ENCODE assay signal across 37 cellular contexts in genomic region chr7:103389263-103389662, GRCh38. TPM values are rescaled to one million over a fixed set of nuclear protein-coding genes. Genes with fewer than 3 reads are reported as not detected.
"Had no signal": no experiment of that assay in that cellular context is flagged by ENCODE, and none has a peak within 500 bp of the region (broad histone marks: within the 10 kb centered on the region; RNA-seq: fewer than 3 reads in every experiment).

No MANE protein-coding gene starts in this region.

- H3K4me1 ChIP-seq: adrenal gland, body of pancreas, breast epithelium had no signal

- H3K27me3 ChIP-seq: adrenal gland, body of pancreas, brain microvascular endothelial cell, breast epithelium had no signal

- DNase-seq: activated B cell treated with CpG ODN at 0.5 μM for 24 hours; activated CD4-positive, alpha-beta memory T cell treated with anti-CD3 and anti-CD28 coated beads for 36 hours; activated CD4-positive, alpha-beta T cell treated with anti-CD3 and anti-CD28 coated beads for 4 hours; activated CD4-positive, alpha-beta T cell treated with anti-CD3 and anti-CD28 coated beads, Interleukin-2, amount 10 ng/mL, durations not matched to agents 24 days and 14 days; activated CD4-positive, alpha-beta T cell treated with anti-CD3 and anti-CD28 coated beads, Interleukin-2, amount 50 U/mL, for 1 hour; activated CD4-positive, alpha-beta T cell treated with anti-CD3 and anti-CD28 coated beads, Interleukin-2, amount 50 U/mL, for 4 hours; activated CD4-positive, CD25-positive, alpha-beta regulatory T cell treated with anti-CD3 and anti-CD28 coated beads, Interleukin-2, amount 50 U/mL, for 72 hours; activated CD8-positive, alpha-beta memory T cell treated with anti-CD3 and anti-CD28 coated beads, Interleukin-2, amount 50 U/mL, for 4 hours; activated CD8-positive, alpha-beta T cell treated with anti-CD3 and anti-CD28 coated beads for 36 hours; activated effector memory CD4-positive, alpha-beta T cell treated with anti-CD3 and anti-CD28 coated beads, Interleukin-2, amount 50 U/mL, for 16 hours; activated gamma-delta T cell treated with Interleukin-2 at 50 U/mL for 16 hours; activated naive CD4-positive, alpha-beta T cell; activated naive CD4-positive, alpha-beta T cell treated with anti-CD3 and anti-CD28 coated beads for 36 hours; activated naive CD4-positive, alpha-beta T cell treated with anti-CD3 and anti-CD28 coated beads, Interleukin-2, amount 50 U/mL, for 16 hours; activated naive CD8-positive, alpha-beta T cell treated with anti-CD3 and anti-CD28 coated beads for 36 hours; activated T-cell treated with anti-CD3 and anti-CD28 coated beads for 4 hours; activated T-cell treated with anti-CD3 and anti-CD28 coated beads, Interleukin-2, amount 50 U/mL, for 1 hour; activated T-cell treated with anti-CD3 and anti-CD28 coated beads, Interleukin-2, amount 50 U/mL, for 4 hours; activated T-cell treated with anti-CD3 and anti-CD28 coated beads, Interleukin-2, amount 50 U/mL, for 72 hours; adrenal gland; amniotic stem cell; aorta; body of pancreas; brain microvascular endothelial cell; central memory CD4-positive, alpha-beta T cell; T-helper 1 cell; T-helper 2 cell; T-helper 9 cell had no signal

- H3K27ac ChIP-seq: adrenal gland, body of pancreas, brain microvascular endothelial cell, breast epithelium, VCaP had no signal

- H3K9me3 ChIP-seq: adrenal gland, body of pancreas, breast epithelium had no signal

- H3K36me3 ChIP-seq: adrenal gland, brain microvascular endothelial cell, breast epithelium had no signal

- H3K4me3 ChIP-seq: adrenal gland, body of pancreas, breast epithelium had no signal

- ATAC-seq: activated CD8-positive, alpha-beta T cell treated with anti-CD3 and anti-CD28 coated beads for 36 hours; activated naive CD4-positive, alpha-beta T cell treated with anti-CD3 and anti-CD28 coated beads, Interleukin-2, amount 50 U/mL, for 72 hours; activated T-cell treated with anti-CD3 and anti-CD28 coated beads, Interleukin-2, amount 50 U/mL, for 4 hours; activated T-cell treated with anti-CD3 and anti-CD28 coated beads, Interleukin-2, amount 50 U/mL, for 72 hours; activated T-helper 17 cell treated with anti-CD3 and anti-CD28 coated beads, Interleukin-2, amount 50 U/mL, for 72 hours; body of pancreas had no signal

- FAIRE-seq: astrocyte, TTC549 had no signal

RNA-seq across cellular contexts. Expression of gene SLC26A5, which starts 56.7 kb away (rescaled TPM):
- total RNA-seq: activated B cell treated with CpG ODN at 0.5 μM for 24 hours; activated CD4-positive, alpha-beta memory T cell treated with anti-CD3 and anti-CD28 coated beads for 36 hours; activated CD4-positive, alpha-beta T cell treated with anti-CD3 and anti-CD28 coated beads, Interleukin-2, amount 10 ng/mL, durations not matched to agents 24 days and 14 days; activated CD8-positive, alpha-beta memory T cell treated with anti-CD3 and anti-CD28 coated beads for 36 hours; activated CD8-positive, alpha-beta T cell treated with anti-CD3 and anti-CD28 coated beads for 36 hours; activated naive CD4-positive, alpha-beta T cell treated with anti-CD3 and anti-CD28 coated beads for 36 hours; activated naive CD4-positive, alpha-beta T cell treated with anti-CD3 and anti-CD28 coated beads, Interleukin-2, amount 50 U/mL, for 72 hours; activated naive CD8-positive, alpha-beta T cell treated with anti-CD3 and anti-CD28 coated beads for 36 hours; activated T-cell treated with anti-CD3 and anti-CD28 coated beads, Interleukin-2, amount 50 U/mL, for 4 hours; activated T-cell treated with anti-CD3 and anti-CD28 coated beads, Interleukin-2, amount 50 U/mL, for 72 hours; activated T-helper 1 cell treated with anti-CD3 and anti-CD28 coated beads, Interleukin-12 subunit alpha, Interleukin-12 subunit beta, Interleukin-2, Interleukin-4 antibody, amounts not matched to agents 30 ng/mL and 10 ng/mL and 1 ng/mL, durations not matched to agents 14 hours and 24 hours and 36 hours; activated T-helper 17 cell treated with anti-CD3 and anti-CD28 coated beads, Interleukin-2, amount 50 U/mL, for 72 hours; astrocyte; body of pancreas; cardiac septum had no signal
- polyA plus RNA-seq: aorta had no signal
